13 cellular contexts compared by ENCODE assay signal in genomic region chr5:175694371-175695160, GRCh38. TPM values are rescaled to one million over a fixed set of nuclear protein-coding genes. Genes with fewer than 3 reads are reported as not detected.
DNase-seq lines count a peak whose midpoint lies in the region; ATAC-seq and TF ChIP-seq lines count a peak whose summit lies in the region.
"Had no signal": no experiment of that assay in that cellular context is flagged by ENCODE, and none has a peak within 500 bp of the region (broad histone marks: within the 10 kb centered on the region; RNA-seq: fewer than 3 reads in every experiment).

No MANE protein-coding gene starts in this region.

- peaks cover 36% of the 10 kb centered on the region for H3K4me1 Mint-ChIP-seq in CD8-positive, alpha-beta T cell (ENCODE audit: low read depth)
- H3K4me1 Mint-ChIP-seq in glutamatergic neuron (ENCODE audit: low read depth, unreplicated experiment): peaks cover 3% of the 10 kb centered on the region

- TF ChIP-seq CTCF in CD8-positive, alpha-beta T cell (IDR thresholded peaks at IDR 0.05): no peak
- TF ChIP-seq CTCF in glutamatergic neuron (IDR thresholded peaks at IDR 0.05; ENCODE audit: partially characterized antibody, unreplicated experiment) (no peak), omental fat pad (IDR thresholded peaks at IDR 0.05) (no peak)

- H3K27ac Mint-ChIP-seq in CD8-positive, alpha-beta T cell: peak overlapping the region; percentile 7
- H3K27ac Mint-ChIP-seq in glutamatergic neuron (ENCODE audit: unreplicated experiment): no peak overlapping the region

- H3K9me3 ChIP-seq in CD8-positive, alpha-beta T cell (ENCODE audit: low read length): no peaks in the 10 kb centered on the region
- no peaks in the 10 kb centered on the region for H3K9me3 ChIP-seq in effector memory CD4-positive, alpha-beta T cell (ENCODE audit: control insufficient read depth, low read length)

- H3K4me3 Mint-ChIP-seq in CD8-positive, alpha-beta T cell: no peak overlapping the region
- H3K4me3 Mint-ChIP-seq in glutamatergic neuron (ENCODE audit: unreplicated experiment): no peak overlapping the region

- CTCF ChIA-PET in CD8-positive, alpha-beta T cell (lab: Charles Lee): interaction anchor here (1.2 to 11.9 kb wide), 3 partner anchors 35 to 230 kb away, joined by 3 to 214 read pairs (median 4); no protein-coding TSS in a partner anchor

- no peaks in the 10 kb centered on the region for H3K27me3 ChIP-seq in CD8-positive, alpha-beta T cell (ENCODE audit: insufficient read depth, low read length)
- no peaks in the 10 kb centered on the region for H3K27me3 ChIP-seq in effector memory CD4-positive, alpha-beta T cell (replicated peaks; ENCODE audit: control insufficient read depth, insufficient read depth, low read length, poor library complexity, severe bottlenecking)
- H3K27me3 ChIP-seq: foreskin keratinocyte had no signal

- intact Hi-C loops in CD8-positive, alpha-beta T cell (cut with DNase I, micrococcal nuclease): loop anchor here (5.0 to 10.0 kb wide), 2 partner anchors 37 to 740 kb away; partner anchors contain the start of gene HRH2 (in 1 of the 2)

- H3K27me3 Mint-ChIP-seq in CD8-positive, alpha-beta T cell (ENCODE audit: low read depth): no peaks in the 10 kb centered on the region
- H3K27me3 Mint-ChIP-seq in glutamatergic neuron (ENCODE audit: unreplicated experiment): peaks cover 2% of the 10 kb centered on the region

- POLR2A ChIA-PET in CD8-positive, alpha-beta T cell (lab: Charles Lee): no interaction called here

- no peak for ATAC-seq in CD8-positive, alpha-beta T cell
- ATAC-seq in omental fat pad (ENCODE audit: low FRiP score) (no peak), HG02571 (IDR thresholded peaks at IDR 0.05; ENCODE audit: unreplicated experiment) (no peak)
- ATAC-seq: foreskin keratinocyte, left colon had no signal

- peaks cover 18% of the 10 kb centered on the region for H3K4me1 ChIP-seq in CD8-positive, alpha-beta T cell (ENCODE audit: insufficient read depth, low read length)
- peaks cover 10% of the 10 kb centered on the region for H3K4me1 ChIP-seq in effector memory CD4-positive, alpha-beta T cell (ENCODE audit: control insufficient read depth, insufficient read depth, low read length, poor library complexity, severe bottlenecking)
- H3K4me1 ChIP-seq: foreskin keratinocyte had no signal

- no peak overlapping the region for H3K27ac ChIP-seq in CD8-positive, alpha-beta T cell (ENCODE audit: low read depth, low read length)
- H3K27ac ChIP-seq in effector memory CD4-positive, alpha-beta T cell (ENCODE audit: insufficient read depth, low read length, poor library complexity, severe bottlenecking): no peak overlapping the region
- H3K27ac ChIP-seq: foreskin keratinocyte had no signal

- H3K36me3 ChIP-seq in CD8-positive, alpha-beta T cell (ENCODE audit: insufficient read depth, low read length): no peaks in the 10 kb centered on the region
- H3K36me3 ChIP-seq in effector memory CD4-positive, alpha-beta T cell (ENCODE audit: control insufficient read depth, insufficient read depth, low read length): peaks cover 5% of the 10 kb centered on the region

- no peak for DNase-seq in CD8-positive, alpha-beta T cell
- DNase-seq in NOMO-1 treated with dmso at 0.1 percent for 144 hours (lab: John Stamatoyannopoulos, UW; ENCODE audit: unreplicated experiment) (peak; percentile 91), glutamatergic neuron (peak; percentile 11), omental fat pad (ENCODE audit: low spot score) (peak; percentile 19), iPS-NIHi7 (ENCODE audit: extremely low spot score) (no peak), DMS114 treated with DMSO at 0.1 percent for 48 hours (lab: John Stamatoyannopoulos, UW; ENCODE audit: unreplicated experiment) (no peak)
- no peak for DNase-seq in effector memory CD4-positive, alpha-beta T cell
- DNase-seq: activated CD4-positive, alpha-beta T cell treated with anti-CD3 and anti-CD28 coated beads for 48 hours; foreskin keratinocyte; left colon; NCI-H1092 treated with DMSO at 0.1 percent for 48 hours had no signal

- H3K36me3 Mint-ChIP-seq in CD8-positive, alpha-beta T cell: peaks cover 25% of the 10 kb centered on the region
- no peaks in the 10 kb centered on the region for H3K36me3 Mint-ChIP-seq in glutamatergic neuron (ENCODE audit: unreplicated experiment)

- H3K4me3 ChIP-seq in CD8-positive, alpha-beta T cell (ENCODE audit: low read depth, low read length): no peak overlapping the region
- no peak overlapping the region for H3K4me3 ChIP-seq in effector memory CD4-positive, alpha-beta T cell (ENCODE audit: insufficient read depth, low read depth, low read length, poor library complexity, severe bottlenecking)

- H3K9me3 Mint-ChIP-seq in CD8-positive, alpha-beta T cell: no peaks in the 10 kb centered on the region
- no peaks in the 10 kb centered on the region for H3K9me3 Mint-ChIP-seq in glutamatergic neuron (ENCODE audit: unreplicated experiment)

RNA-seq across cellular contexts. Expression of gene HRH2, which starts 36.7 kb away (rescaled TPM):
- total RNA-seq in CD8-positive, alpha-beta T cell: 1 to 10 TPM; 1.4 to 1.6 TPM
- total RNA-seq in glutamatergic neuron (ENCODE audit: unreplicated experiment): not detected
- total RNA-seq in omental fat pad: 10 to 100 TPM in 2 of 4 donors, 1 to 10 TPM in 2; 2.9 to 22.6 (median 10.4) TPM
- total RNA-seq: foreskin keratinocyte, NCI-H460 had no signal

Comparison
In these comparisons a context has a peak if more than half of its experiments do, and no peak if none do; other contexts are left out.
1. DNase-seq: peak in NOMO-1 treated with dmso at 0.1 percent for 144 hours (single experiment), glutamatergic neuron (single experiment) and omental fat pad (single experiment); none in CD8-positive, alpha-beta T cell (0 of 7), effector memory CD4-positive, alpha-beta T cell (0 of 3), iPS-NIHi7 (single experiment) and DMS114 treated with DMSO at 0.1 percent for 48 hours (single experiment).